In the genomic region with DNA sequence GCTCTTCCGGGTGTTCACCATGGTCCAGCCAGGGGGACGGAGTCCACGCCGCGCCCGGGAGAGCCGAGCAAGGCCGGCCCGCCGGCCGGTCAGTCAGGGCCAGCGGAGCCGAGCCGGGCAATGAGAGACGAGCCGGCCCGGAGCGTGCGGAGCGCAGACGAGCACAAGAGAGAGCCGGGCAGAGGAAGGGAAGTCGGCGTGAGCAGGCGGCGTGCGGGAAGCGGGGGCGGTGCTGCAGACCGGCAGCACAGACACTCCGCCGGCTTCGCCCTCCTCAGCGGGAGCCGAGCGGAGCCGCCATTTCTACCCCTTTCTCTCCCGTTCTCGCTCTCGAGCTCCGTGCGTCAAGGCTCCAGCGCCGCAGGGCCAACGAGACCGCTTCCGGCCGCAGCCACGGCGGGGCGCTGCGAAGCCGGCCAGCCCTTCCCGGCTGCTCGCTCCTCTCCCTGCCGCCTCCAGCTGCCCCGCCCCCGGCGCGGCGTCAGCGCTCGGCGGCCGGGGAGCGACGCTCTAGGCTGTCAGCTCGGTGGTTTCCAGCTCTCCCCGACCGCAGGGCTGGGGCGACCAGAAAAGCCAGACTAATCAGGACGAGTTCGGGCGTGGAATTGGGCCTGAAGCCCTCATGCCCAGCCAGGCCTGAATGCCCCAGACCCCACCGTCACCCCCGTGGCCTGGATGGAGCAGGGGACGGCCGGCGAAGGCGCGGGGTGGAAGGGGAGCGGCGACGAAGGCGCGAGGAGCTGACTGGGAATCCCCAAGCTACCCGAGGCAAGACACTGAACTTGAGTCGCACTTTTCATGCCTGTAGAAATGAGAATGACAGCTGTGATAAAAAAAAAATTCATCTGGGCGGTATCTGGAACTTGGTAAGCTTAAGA, we compare ENCODE assay signal across 1 cellular context.
TF ChIP-seq lines count a peak whose summit lies in the region.

TSS of gene ATAD2B (minus strand) at position 374 of the 878 bp plus-strand sequence. CDS start at position 21, 353 bp downstream.

TF ChIP-seq in K562, 482 proteins besides CTCF, POLR2A, EP300 and RAD21 (continued from another document and continues in another):
- no peak for TF ChIP-seq ZNF609 (CRISPR knock-in tag; IDR thresholded peaks at IDR 0.05; ENCODE audit: borderline replicate concordance)
- TF ChIP-seq PRMT5 (CRISPR knock-in tag; IDR thresholded peaks at IDR 0.05), result no peak
- TF ChIP-seq MAFK (IDR thresholded peaks at IDR 0.05; ENCODE audit: low read length), result no peak
- no peak for TF ChIP-seq IRF9 (tag; IDR thresholded peaks at IDR 0.05)
- peak; percentile 58 for TF ChIP-seq GABPA (tag; conservative IDR thresholded peaks at IDR 0.05; ENCODE audit: low read depth)
- TF ChIP-seq TAF15 (IDR thresholded peaks at IDR 0.05; ENCODE audit: low read depth, low read length), result no peak
- TF ChIP-seq, protein P1, sequence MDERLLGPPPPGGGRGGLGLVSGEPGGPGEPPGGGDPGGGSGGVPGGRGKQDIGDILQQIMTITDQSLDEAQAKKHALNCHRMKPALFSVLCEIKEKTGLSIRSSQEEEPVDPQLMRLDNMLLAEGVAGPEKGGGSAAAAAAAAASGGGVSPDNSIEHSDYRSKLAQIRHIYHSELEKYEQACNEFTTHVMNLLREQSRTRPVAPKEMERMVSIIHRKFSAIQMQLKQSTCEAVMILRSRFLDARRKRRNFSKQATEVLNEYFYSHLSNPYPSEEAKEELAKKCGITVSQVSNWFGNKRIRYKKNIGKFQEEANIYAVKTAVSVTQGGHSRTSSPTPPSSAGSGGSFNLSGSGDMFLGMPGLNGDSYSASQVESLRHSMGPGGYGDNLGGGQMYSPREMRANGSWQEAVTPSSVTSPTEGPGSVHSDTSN (CRISPR knock-in tag; IDR thresholded peaks at IDR 0.05; ENCODE audit: low read depth), result no peak
- TF ChIP-seq, protein P1 (tag; conservative IDR thresholded peaks at IDR 0.05; ENCODE audit: low read depth), result peak; percentile 41; the same call in 1 of the 2 replicates
- no peak for TF ChIP-seq MECOM (CRISPR knock-in tag; IDR thresholded peaks at IDR 0.05)
- TF ChIP-seq, protein P2, sequence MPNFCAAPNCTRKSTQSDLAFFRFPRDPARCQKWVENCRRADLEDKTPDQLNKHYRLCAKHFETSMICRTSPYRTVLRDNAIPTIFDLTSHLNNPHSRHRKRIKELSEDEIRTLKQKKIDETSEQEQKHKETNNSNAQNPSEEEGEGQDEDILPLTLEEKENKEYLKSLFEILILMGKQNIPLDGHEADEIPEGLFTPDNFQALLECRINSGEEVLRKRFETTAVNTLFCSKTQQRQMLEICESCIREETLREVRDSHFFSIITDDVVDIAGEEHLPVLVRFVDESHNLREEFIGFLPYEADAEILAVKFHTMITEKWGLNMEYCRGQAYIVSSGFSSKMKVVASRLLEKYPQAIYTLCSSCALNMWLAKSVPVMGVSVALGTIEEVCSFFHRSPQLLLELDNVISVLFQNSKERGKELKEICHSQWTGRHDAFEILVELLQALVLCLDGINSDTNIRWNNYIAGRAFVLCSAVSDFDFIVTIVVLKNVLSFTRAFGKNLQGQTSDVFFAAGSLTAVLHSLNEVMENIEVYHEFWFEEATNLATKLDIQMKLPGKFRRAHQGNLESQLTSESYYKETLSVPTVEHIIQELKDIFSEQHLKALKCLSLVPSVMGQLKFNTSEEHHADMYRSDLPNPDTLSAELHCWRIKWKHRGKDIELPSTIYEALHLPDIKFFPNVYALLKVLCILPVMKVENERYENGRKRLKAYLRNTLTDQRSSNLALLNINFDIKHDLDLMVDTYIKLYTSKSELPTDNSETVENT (CRISPR knock-in tag; IDR thresholded peaks at IDR 0.05), result peak; percentile 98
- 0 out of 2 replicates have a peak, but pooled peaks have one; percentile 24 for TF ChIP-seq ZNF224 (CRISPR knock-in tag; IDR thresholded peaks at IDR 0.05)
- TF ChIP-seq ZKSCAN3 (CRISPR knock-in tag; IDR thresholded peaks at IDR 0.05), result no peak
- TF ChIP-seq, protein P3, sequence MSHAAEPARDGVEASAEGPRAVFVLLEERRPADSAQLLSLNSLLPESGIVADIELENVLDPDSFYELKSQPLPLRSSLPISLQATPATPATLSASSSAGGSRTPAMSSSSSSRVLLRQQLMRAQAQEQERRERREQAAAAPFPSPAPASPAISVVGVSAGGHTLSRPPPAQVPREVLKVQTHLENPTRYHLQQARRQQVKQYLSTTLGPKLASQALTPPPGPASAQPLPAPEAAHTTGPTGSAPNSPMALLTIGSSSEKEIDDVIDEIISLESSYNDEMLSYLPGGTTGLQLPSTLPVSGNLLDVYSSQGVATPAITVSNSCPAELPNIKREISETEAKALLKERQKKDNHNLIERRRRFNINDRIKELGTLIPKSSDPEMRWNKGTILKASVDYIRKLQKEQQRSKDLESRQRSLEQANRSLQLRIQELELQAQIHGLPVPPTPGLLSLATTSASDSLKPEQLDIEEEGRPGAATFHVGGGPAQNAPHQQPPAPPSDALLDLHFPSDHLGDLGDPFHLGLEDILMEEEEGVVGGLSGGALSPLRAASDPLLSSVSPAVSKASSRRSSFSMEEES (CRISPR knock-in tag; IDR thresholded peaks at IDR 0.05), result no peak
- peak in 1 of 2 experiments; percentile 39; a peak in 2 of 4 replicates for TF ChIP-seq TBL1XR1 (IDR thresholded peaks at IDR 0.05; ENCODE audit: low read length in 2 of 2)
- no peak for TF ChIP-seq LARP7 (IDR thresholded peaks at IDR 0.05)
- TF ChIP-seq JUN (IDR thresholded peaks at IDR 0.05; ENCODE audit: borderline replicate concordance, low read depth, low read length), result no peak
- TF ChIP-seq JUN (CRISPR knock-in tag; IDR thresholded peaks at IDR 0.05; ENCODE audit: borderline replicate concordance), result no peak
- TF ChIP-seq POLR2G (IDR thresholded peaks at IDR 0.05; ENCODE audit: low read depth, low read length), result peak; percentile 97
- TF ChIP-seq, protein P4, sequence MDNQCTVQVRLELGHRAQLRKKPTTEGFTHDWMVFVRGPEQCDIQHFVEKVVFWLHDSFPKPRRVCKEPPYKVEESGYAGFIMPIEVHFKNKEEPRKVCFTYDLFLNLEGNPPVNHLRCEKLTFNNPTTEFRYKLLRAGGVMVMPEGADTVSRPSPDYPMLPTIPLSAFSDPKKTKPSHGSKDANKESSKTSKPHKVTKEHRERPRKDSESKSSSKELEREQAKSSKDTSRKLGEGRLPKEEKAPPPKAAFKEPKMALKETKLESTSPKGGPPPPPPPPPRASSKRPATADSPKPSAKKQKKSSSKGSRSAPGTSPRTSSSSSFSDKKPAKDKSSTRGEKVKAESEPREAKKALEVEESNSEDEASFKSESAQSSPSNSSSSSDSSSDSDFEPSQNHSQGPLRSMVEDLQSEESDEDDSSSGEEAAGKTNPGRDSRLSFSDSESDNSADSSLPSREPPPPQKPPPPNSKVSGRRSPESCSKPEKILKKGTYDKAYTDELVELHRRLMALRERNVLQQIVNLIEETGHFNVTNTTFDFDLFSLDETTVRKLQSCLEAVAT (IDR thresholded peaks at IDR 0.05), result peak; percentile 35 to 56; a peak in 2 of 4 replicates
- TF ChIP-seq ZNF408 (CRISPR knock-in tag; IDR thresholded peaks at IDR 0.05; ENCODE audit: low read depth), result no peak
- TF ChIP-seq CC2D1A (IDR thresholded peaks at IDR 0.05), result no peak
- TF ChIP-seq ZC3H4 (CRISPR knock-in tag; IDR thresholded peaks at IDR 0.05; ENCODE audit: borderline replicate concordance), result no peak
- TF ChIP-seq CHD2 (IDR thresholded peaks at IDR 0.05; ENCODE audit: low read depth, low read length), result peak; percentile 75; the same call in 1 of the 2 replicates
- TF ChIP-seq SMARCE1 (IDR thresholded peaks at IDR 0.05), result no peak
- TF ChIP-seq MLX (CRISPR knock-in tag; conservative IDR thresholded peaks at IDR 0.05), result no peak
- TF ChIP-seq, protein P5, sequence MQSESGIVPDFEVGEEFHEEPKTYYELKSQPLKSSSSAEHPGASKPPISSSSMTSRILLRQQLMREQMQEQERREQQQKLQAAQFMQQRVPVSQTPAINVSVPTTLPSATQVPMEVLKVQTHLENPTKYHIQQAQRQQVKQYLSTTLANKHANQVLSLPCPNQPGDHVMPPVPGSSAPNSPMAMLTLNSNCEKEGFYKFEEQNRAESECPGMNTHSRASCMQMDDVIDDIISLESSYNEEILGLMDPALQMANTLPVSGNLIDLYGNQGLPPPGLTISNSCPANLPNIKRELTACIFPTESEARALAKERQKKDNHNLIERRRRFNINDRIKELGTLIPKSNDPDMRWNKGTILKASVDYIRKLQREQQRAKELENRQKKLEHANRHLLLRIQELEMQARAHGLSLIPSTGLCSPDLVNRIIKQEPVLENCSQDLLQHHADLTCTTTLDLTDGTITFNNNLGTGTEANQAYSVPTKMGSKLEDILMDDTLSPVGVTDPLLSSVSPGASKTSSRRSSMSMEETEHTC (IDR thresholded peaks at IDR 0.05), result no peak
- TF ChIP-seq, protein P6, sequence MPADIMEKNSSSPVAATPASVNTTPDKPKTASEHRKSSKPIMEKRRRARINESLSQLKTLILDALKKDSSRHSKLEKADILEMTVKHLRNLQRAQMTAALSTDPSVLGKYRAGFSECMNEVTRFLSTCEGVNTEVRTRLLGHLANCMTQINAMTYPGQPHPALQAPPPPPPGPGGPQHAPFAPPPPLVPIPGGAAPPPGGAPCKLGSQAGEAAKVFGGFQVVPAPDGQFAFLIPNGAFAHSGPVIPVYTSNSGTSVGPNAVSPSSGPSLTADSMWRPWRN (IDR thresholded peaks at IDR 0.05; ENCODE audit: low read depth), result no peak
- TF ChIP-seq POLR2B (IDR thresholded peaks at IDR 0.05; ENCODE audit: low read depth, partially characterized antibody), result peak; percentile 80
- peak; percentile 48 for TF ChIP-seq ATF1 (CRISPR knock-in tag; IDR thresholded peaks at IDR 0.05)
- TF ChIP-seq ATF1 (tag; IDR thresholded peaks at IDR 0.05), result peak; percentile 96
- no peak for TF ChIP-seq KLF16 (IDR thresholded peaks at IDR 0.05)
- no peak for TF ChIP-seq ELK1 (CRISPR knock-in tag; IDR thresholded peaks at IDR 0.05)
- no peak for TF ChIP-seq ZFPM2 (CRISPR knock-in tag; IDR thresholded peaks at IDR 0.05)
- TF ChIP-seq TEAD1 (CRISPR knock-in tag; IDR thresholded peaks at IDR 0.05), result no peak; a peak in 1 of 4 replicates
- peak; percentile 93 for TF ChIP-seq CXXC5 (CRISPR knock-in tag; IDR thresholded peaks at IDR 0.05)
- peak; percentile 84 for TF ChIP-seq ETV5 (CRISPR knock-in tag; IDR thresholded peaks at IDR 0.05; ENCODE audit: low read depth)
- no peak for TF ChIP-seq CBX2 (IDR thresholded peaks at IDR 0.05; ENCODE audit: insufficient read depth, low read length, poor library complexity, severe bottlenecking)
